14 cellular contexts compared by ENCODE assay signal in genomic region chr19:43285626-43286025, GRCh38. TPM values are rescaled to one million over a fixed set of nuclear protein-coding genes. Genes with fewer than 3 reads are reported as not detected.
"Had no signal": no experiment of that assay in that cellular context is flagged by ENCODE, and none has a peak within 500 bp of the region (broad histone marks: within the 10 kb centered on the region; RNA-seq: fewer than 3 reads in every experiment).

No MANE protein-coding gene starts in this region.

RNA-seq across cellular contexts. Expression of gene PSG9, which starts 16.3 kb away (rescaled TPM):
- total RNA-seq: stomach, subcutaneous adipose tissue, suprapubic skin, temporal lobe, thoracic aorta, thyroid gland, tibial nerve, transverse colon, upper lobe of left lung, upper lobe of right lung, ureter, urinary bladder, uterus, vagina had no signal
- polyA plus RNA-seq: stomach, urinary bladder had no signal
